ENCODE assay signal across 14 cellular contexts in the genomic region with DNA sequence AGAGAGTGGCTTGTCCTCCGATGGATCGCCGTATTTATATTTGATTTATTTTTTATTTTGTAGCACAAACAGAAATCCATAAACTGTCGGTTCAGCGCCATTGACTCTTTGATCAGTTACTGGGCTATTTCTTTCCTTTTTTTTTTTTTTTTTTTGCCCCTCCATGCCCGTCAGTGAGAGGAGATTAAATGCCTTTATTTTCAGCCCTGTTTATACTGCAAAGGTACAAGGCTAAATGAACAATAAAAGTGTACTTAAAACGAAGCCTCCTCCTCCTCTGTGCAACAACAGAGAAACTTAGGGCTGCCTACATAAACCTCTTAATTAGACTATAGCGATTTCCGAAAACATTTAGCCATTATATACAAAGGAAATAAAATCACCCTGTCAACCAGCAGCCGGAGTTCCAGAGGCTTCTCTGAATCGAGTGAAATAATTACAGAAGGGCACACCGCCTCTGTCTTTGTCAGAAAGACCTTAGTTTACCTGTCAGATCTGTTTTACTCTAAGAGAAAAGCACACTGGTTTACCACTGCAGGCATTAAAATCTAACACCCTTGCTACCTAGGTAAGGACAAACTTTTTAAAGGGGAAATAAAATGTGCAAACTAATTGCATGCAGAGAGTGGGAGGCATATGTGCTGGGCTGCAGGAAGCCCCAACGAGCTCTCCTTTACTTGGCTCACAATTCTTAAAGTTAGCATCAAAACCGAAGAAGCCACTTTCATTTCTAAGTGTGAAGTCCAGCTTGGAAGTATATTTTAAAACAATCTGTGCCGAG. TPM values are rescaled to one million over a fixed set of nuclear protein-coding genes. Genes with fewer than 3 reads are reported as not detected.
DNase-seq lines count a peak whose midpoint lies in the region; ATAC-seq and TF ChIP-seq lines count a peak whose summit lies in the region.
"Had no signal": no experiment of that assay in that cellular context is flagged by ENCODE, and none has a peak within 500 bp of the region (broad histone marks: within the 10 kb centered on the region; RNA-seq: fewer than 3 reads in every experiment).

No MANE protein-coding gene starts in this region.

- H3K27me3 Mint-ChIP-seq in IgD-negative memory B cell, result peaks cover 46% of the 10 kb centered on the region

- H3F3A ChIP-seq in SK-N-SH (replicated peaks; ENCODE audit: insufficient read depth), result no peaks in the 10 kb centered on the region

- no peaks in the 10 kb centered on the region for H3K36me3 Mint-ChIP-seq in IgD-negative memory B cell

- 27% methylated on average over 15 of the region's 15 CpGs for WGBS in SK-N-SH (ENCODE audit: low lambda C conversion rate)

- H4K20me1 ChIP-seq in SK-N-SH (ENCODE audit: insufficient read depth), result no peaks in the 10 kb centered on the region

- TF ChIP-seq RAD21 in SK-N-SH (IDR thresholded peaks at IDR 0.05; ENCODE audit: low read length), result no peak

- H3K4me3 ChIP-seq in fibroblast of pulmonary artery (replicated peaks; ENCODE audit: low read depth, low read length), result peak overlapping the region; percentile 76
- H3K4me3 ChIP-seq in parathyroid adenoma (ENCODE audit: low read depth, low read length), result peak overlapping the region; percentile 9
- H3K4me3 ChIP-seq in SK-N-SH (ENCODE audit: low read depth in 2 of 2, low read length in 1 of 2), result no peak overlapping the region
- H3K4me3 ChIP-seq: lower lobe of right lung, SJSA1 had no signal

- H3K36me3 ChIP-seq in parathyroid adenoma (ENCODE audit: control insufficient read depth, insufficient read depth, low read length), result no peaks in the 10 kb centered on the region
- H3K36me3 ChIP-seq in SK-N-SH (replicated peaks in 1 of 2; ENCODE audit: control insufficient read depth in 1 of 2, insufficient read depth in 2 of 2, low read length in 1 of 2), result no peaks in the 10 kb centered on the region
- H3K36me3 ChIP-seq: lower lobe of right lung, SJSA1, thoracic aorta had no signal

- H3K4me2 ChIP-seq in parathyroid adenoma (ENCODE audit: low read length) (no peak overlapping the region), SK-N-SH (no peak overlapping the region)

- no peak overlapping the region for H3K9ac ChIP-seq in parathyroid adenoma
- no peak overlapping the region for H3K9ac ChIP-seq in SK-N-SH

- TF ChIP-seq EP300 in SK-N-SH (IDR thresholded peaks at IDR 0.05; ENCODE audit: borderline replicate concordance in 1 of 2, low read depth in 1 of 2, low read length in 1 of 2), result no peak

- no peaks in the 10 kb centered on the region for H3K9me2 ChIP-seq in SK-N-SH

- peak overlapping the region; percentile 12 to 60 (median 27) for H3K27ac Mint-ChIP-seq in IgD-negative memory B cell

- peak overlapping the region in 3 of 4 donors; percentile 17 to 63 (median 50) for H3K4me3 Mint-ChIP-seq in IgD-negative memory B cell

- peaks cover 5 to 12% (median 11%) of the 10 kb centered on the region in 3 donors for H3K4me1 Mint-ChIP-seq in IgD-negative memory B cell

- POLR2A ChIA-PET in SK-N-SH (lab: Yijun Ruan, JAX), result interaction anchor here (0.6 kb wide), 1 partner anchor 9 kb away, joined by 4 read pairs; no protein-coding TSS in a partner anchor

- H3K4me1 ChIP-seq in parathyroid adenoma (no peaks in the 10 kb centered on the region), SK-N-SH (ENCODE audit: control insufficient read depth in 1 of 2, insufficient read depth in 2 of 2, low read depth in 1 of 2, low read length in 1 of 2) (peaks cover 0 to 6% of the 10 kb centered on the region in 2 experiments; a peak in 2 of 4 replicates)

- TF ChIP-seq CTCF in fibroblast of pulmonary artery (IDR thresholded peaks at IDR 0.05; ENCODE audit: low read length, missing control alignments) (no peak), parathyroid adenoma (IDR thresholded peaks at IDR 0.05) (no peak), SK-N-SH (IDR thresholded peaks at IDR 0.05) (no peak), omental fat pad (IDR thresholded peaks at IDR 0.05) (no peak)

- H3K9me3 ChIP-seq in parathyroid adenoma (ENCODE audit: control insufficient read depth, low read length), result no peaks in the 10 kb centered on the region
- no peaks in the 10 kb centered on the region for H3K9me3 ChIP-seq in SK-N-SH
- H3K9me3 ChIP-seq: lower lobe of right lung, thoracic aorta had no signal

- CTCF ChIA-PET in SK-N-SH (lab: Yijun Ruan, JAX), result interaction anchor here (0.9 to 1.4 kb wide), 4 partner anchors 11 to 1697 kb away, joined by 3 to 6 read pairs (median 3); no protein-coding TSS in a partner anchor

- DNase-seq in NCI-H2171 treated with DMSO at 0.1 percent for 48 hours (lab: John Stamatoyannopoulos, UW) (peak; percentile 22), NCI-H2171 (lab: John Stamatoyannopoulos, UW) (no peak), fibroblast of pulmonary artery (ENCODE audit: low read depth) (no peak), SK-N-SH (no peak), omental fat pad (ENCODE audit: low spot score) (no peak)
- no peak for DNase-seq in activated CD8-positive, alpha-beta memory T cell treated with anti-CD3 and anti-CD28 coated beads, Interleukin-2, amount 50 U/mL, for 48 hours
- DNase-seq: 8988T, MM.1S, NCI-H69 had no signal

- H3K79me2 ChIP-seq in parathyroid adenoma, result no peaks in the 10 kb centered on the region
- no peaks in the 10 kb centered on the region for H3K79me2 ChIP-seq in SK-N-SH (ENCODE audit: insufficient read depth)

- ATAC-seq in omental fat pad (ENCODE audit: low FRiP score), result no peak
- ATAC-seq: lower lobe of right lung had no signal

- H2AFZ ChIP-seq in parathyroid adenoma, result no peak overlapping the region
- H2AFZ ChIP-seq in SK-N-SH (ENCODE audit: low read depth), result no peak overlapping the region

- H3K9me3 Mint-ChIP-seq in IgD-negative memory B cell, result peaks cover 0 to 12% (median 0%) of the 10 kb centered on the region in 3 donors

- H3K27me3 ChIP-seq in parathyroid adenoma (ENCODE audit: control insufficient read depth, insufficient read depth, low read length), result peaks cover 19% of the 10 kb centered on the region
- peaks cover 71% of the 10 kb centered on the region for H3K27me3 ChIP-seq in SK-N-SH (ENCODE audit: insufficient read depth)

- H3K27ac ChIP-seq in parathyroid adenoma (no peak overlapping the region), SK-N-SH (ENCODE audit: low read depth in 2 of 2, low read length in 1 of 2) (no peak overlapping the region)
- H3K27ac ChIP-seq: lower lobe of right lung, SJSA1 had no signal

TF ChIP-seq in SK-N-SH, 30 proteins besides CTCF, POLR2A, EP300 and RAD21:
- TF ChIP-seq TEAD4 (IDR thresholded peaks at IDR 0.05; ENCODE audit: borderline replicate concordance, insufficient read depth) (no peak), GATA2 (CRISPR knock-in tag; IDR thresholded peaks at IDR 0.05) (no peak), RCOR1 (IDR thresholded peaks at IDR 0.05; ENCODE audit: low read length) (no peak), EZH2phosphoT487 (IDR thresholded peaks at IDR 0.05; ENCODE audit: borderline replicate concordance, low read depth) (no peak), REST (IDR thresholded peaks at IDR 0.05; ENCODE audit: low read depth, low read length) (no peak), PBX3 (IDR thresholded peaks at IDR 0.05) (no peak), SMC3 (IDR thresholded peaks at IDR 0.05; ENCODE audit: low read depth, low read length) (no peak), MXI1 (IDR thresholded peaks at IDR 0.05; ENCODE audit: low read depth, low read length) (no peak), TCF12 (IDR thresholded peaks at IDR 0.05) (no peak), NFIC (IDR thresholded peaks at IDR 0.05; ENCODE audit: borderline replicate concordance) (no peak), NRF1 (IDR thresholded peaks at IDR 0.05; ENCODE audit: low read depth, low read length) (no peak), JUND (IDR thresholded peaks at IDR 0.05) (no peak)
- TF ChIP-seq, protein P1, sequence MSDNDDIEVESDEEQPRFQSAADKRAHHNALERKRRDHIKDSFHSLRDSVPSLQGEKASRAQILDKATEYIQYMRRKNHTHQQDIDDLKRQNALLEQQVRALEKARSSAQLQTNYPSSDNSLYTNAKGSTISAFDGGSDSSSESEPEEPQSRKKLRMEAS (IDR thresholded peaks at IDR 0.05; ENCODE audit: low read depth), result no peak

RNA-seq across cellular contexts. Expression of gene EBF3, which starts 3.4 kb away (rescaled TPM):
- not detected for polyA plus RNA-seq in IgD-negative memory B cell
- polyA plus RNA-seq in SK-N-SH (2012; rRNA removed), result not detected in 2 replicates
- 0.01 TPM in 1 of 2 replicates, not detected in the other for polyA plus RNA-seq in SK-N-SH (2012; cell fraction: cytosol; rRNA removed)
- not detected in 2 replicates for polyA plus RNA-seq in SK-N-SH (2012; cell fraction: nucleus; rRNA removed)
- total RNA-seq in omental fat pad, result 10 to 100 TPM in 3 of 4 donors, 1 to 10 TPM in 1; 4.0 to 50.8 (median 18.8) TPM
- total RNA-seq: SJSA1 had no signal

Comparison
In these comparisons a context has a peak if more than half of its experiments do, and no peak if none do; other contexts are left out.
1. H3K4me3 ChIP-seq: peak in fibroblast of pulmonary artery (single experiment) and parathyroid adenoma (single experiment); none in SK-N-SH (0 of 2).